ENCODE assay signal across 4 cellular contexts in the genomic region with DNA sequence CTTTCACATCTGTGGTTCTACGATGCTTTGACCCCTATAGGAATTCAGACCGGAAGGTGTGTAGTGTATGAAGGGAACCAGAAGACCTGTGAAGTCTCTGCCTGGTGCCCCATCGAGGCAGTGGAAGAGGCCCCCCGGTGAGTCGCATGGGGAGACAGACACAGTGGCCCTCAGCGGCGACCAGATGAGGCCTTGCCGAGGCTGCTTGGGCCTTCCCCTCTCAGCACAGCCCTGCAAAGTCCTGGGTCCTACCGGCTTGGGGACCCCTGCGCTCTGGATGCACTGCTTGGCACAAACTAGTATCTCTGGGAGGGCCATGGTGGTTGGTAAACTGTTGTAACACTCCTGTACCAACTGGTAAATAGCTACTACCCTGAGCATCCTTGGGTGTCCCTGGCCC. TPM values are rescaled to one million over a fixed set of nuclear protein-coding genes. Genes with fewer than 3 reads are reported as not detected.
"Had no signal": no experiment of that assay in that cellular context is flagged by ENCODE, and none has a peak within 500 bp of the region (broad histone marks: within the 10 kb centered on the region; RNA-seq: fewer than 3 reads in every experiment).

No MANE protein-coding gene starts in this region.

- H3K4me3 ChIP-seq: GM12878 had no signal

- DNase-seq: GDM1, GF-D8 had no signal

RNA-seq across cellular contexts. Expression of a gene that starts 29.7 kb away (rescaled TPM):
- total RNA-seq: G401 had no signal
